In the genomic region with DNA sequence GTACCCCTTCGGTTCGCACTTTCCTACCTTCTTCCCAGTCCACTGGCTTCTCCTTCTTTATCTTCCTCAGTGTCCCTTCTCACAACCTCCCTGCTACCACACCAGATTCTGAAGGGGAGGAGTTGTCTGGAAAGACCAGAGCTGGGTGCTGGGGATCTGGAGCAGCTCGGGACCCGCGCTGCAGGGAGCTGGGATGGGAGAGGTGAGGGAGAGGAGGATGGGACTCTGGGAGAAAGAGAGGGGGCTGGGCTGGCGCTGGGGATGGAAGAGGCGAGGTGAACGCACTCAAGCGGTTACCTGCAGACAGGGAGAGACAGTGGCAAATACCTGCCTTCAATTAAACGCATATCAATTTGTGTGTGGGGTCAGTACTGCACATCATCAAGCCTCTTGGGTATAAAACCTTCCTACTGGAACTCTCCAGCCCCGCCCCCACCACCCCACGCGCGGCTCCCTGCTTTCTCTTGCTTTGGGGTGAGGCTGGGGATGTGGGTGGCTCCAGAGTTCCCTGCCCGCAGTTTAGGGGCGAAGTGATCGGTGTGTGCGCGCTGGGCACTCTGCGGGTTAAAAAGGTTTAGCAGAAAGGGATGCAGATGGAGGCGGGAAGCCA, we compare ENCODE assay signal across 8 cellular contexts. TPM values are rescaled to one million over a fixed set of nuclear protein-coding genes. Genes with fewer than 3 reads are reported as not detected.
DNase-seq lines count a peak whose midpoint lies in the region; ATAC-seq lines count a peak whose summit lies in the region.

No MANE protein-coding gene starts in this region.

- peak overlapping the region; percentile 81 for H3K4me3 Mint-ChIP-seq in activated naive CD4-positive, alpha-beta T cell treated with anti-CD3 and anti-CD28 coated beads for 36 hours

- H3K4me3 ChIP-seq in iPS-20b (ENCODE audit: low read length) (peak overlapping the region; percentile 98), stomach smooth muscle (ENCODE audit: low read length in 2 of 2) (peak overlapping the region; percentile 96 to 98)

- DNase-seq in NCI-H526 (lab: John Stamatoyannopoulos, UW): peak; percentile 32 to 59
- no peak for DNase-seq in NCI-H526 treated with DMSO at 0.1 percent for 48 hours (lab: John Stamatoyannopoulos, UW)
- DNase-seq in activated naive CD4-positive, alpha-beta T cell treated with anti-CD3 and anti-CD28 coated beads for 36 hours: peak; percentile 21
- no peak for DNase-seq in sciatic nerve (ENCODE audit: low spot score)
- DNase-seq in cerebellar cortex (ENCODE audit: low spot score): no peak
- DNase-seq in NCI-H226: no peak

- H3K4me1 Mint-ChIP-seq in activated naive CD4-positive, alpha-beta T cell treated with anti-CD3 and anti-CD28 coated beads for 36 hours (ENCODE audit: low read depth): peaks cover 45% of the 10 kb centered on the region

- H3K9me3 Mint-ChIP-seq in activated naive CD4-positive, alpha-beta T cell treated with anti-CD3 and anti-CD28 coated beads for 36 hours: no peaks in the 10 kb centered on the region

- peaks cover 19% of the 10 kb centered on the region for H3K27me3 Mint-ChIP-seq in activated naive CD4-positive, alpha-beta T cell treated with anti-CD3 and anti-CD28 coated beads for 36 hours (ENCODE audit: low read depth)

- H3K36me3 Mint-ChIP-seq in activated naive CD4-positive, alpha-beta T cell treated with anti-CD3 and anti-CD28 coated beads for 36 hours (ENCODE audit: low read depth): peaks cover 7% of the 10 kb centered on the region

- H3K27me3 ChIP-seq in iPS-20b (ENCODE audit: insufficient read depth, low read length) (peaks cover 35% of the 10 kb centered on the region), stomach smooth muscle (ENCODE audit: control insufficient read depth in 1 of 2, insufficient read depth in 2 of 2, low read length in 2 of 2) (no peaks in the 10 kb centered on the region)

- CTCF ChIA-PET in activated naive CD4-positive, alpha-beta T cell treated with anti-CD3 and anti-CD28 coated beads for 36 hours (lab: Charles Lee): no interaction called here

- ATAC-seq in sciatic nerve: no peak

- intact Hi-C loops in activated naive CD4-positive, alpha-beta T cell treated with anti-CD3 and anti-CD28 coated beads for 36 hours (cut with micrococcal nuclease): loop anchor here (1.0 kb wide), 1 partner anchor 8 kb away; no protein-coding TSS in a partner anchor
- intact Hi-C loops in sciatic nerve (cut with DNase I): no loop called here

- H3K9ac ChIP-seq in iPS-20b (ENCODE audit: low read depth, low read length) (peak overlapping the region; percentile 88; the same call in 1 of the 2 replicates), stomach smooth muscle (ENCODE audit: low read length in 2 of 2) (peak overlapping the region; percentile 62 to 68)

- H3K36me3 ChIP-seq in iPS-20b (ENCODE audit: insufficient read depth, low read depth, low read length): no peaks in the 10 kb centered on the region
- H3K36me3 ChIP-seq in stomach smooth muscle (ENCODE audit: control insufficient read depth in 2 of 2, insufficient read depth in 2 of 2, low read length in 2 of 2): no peaks in the 10 kb centered on the region

- H3K9me3 ChIP-seq in iPS-20b (ENCODE audit: insufficient read depth, low read depth, low read length): no peaks in the 10 kb centered on the region
- H3K9me3 ChIP-seq in stomach smooth muscle (ENCODE audit: control insufficient read depth in 2 of 2, low read length in 2 of 2): no peaks in the 10 kb centered on the region

- H3K27ac Mint-ChIP-seq in activated naive CD4-positive, alpha-beta T cell treated with anti-CD3 and anti-CD28 coated beads for 36 hours: peak overlapping the region; percentile 63

- H3K27ac ChIP-seq in iPS-20b (ENCODE audit: low read length) (no peak overlapping the region), stomach smooth muscle (ENCODE audit: low read length) (no peak overlapping the region)

- H3K4me1 ChIP-seq in iPS-20b (ENCODE audit: insufficient read depth, low read length) (peaks cover 21% of the 10 kb centered on the region), stomach smooth muscle (ENCODE audit: control insufficient read depth, insufficient read depth, low read length) (peaks cover 13% of the 10 kb centered on the region)

RNA-seq across cellular contexts. Expression of a gene that starts 1.1 kb away (rescaled TPM):
- total RNA-seq in activated naive CD4-positive, alpha-beta T cell treated with anti-CD3 and anti-CD28 coated beads for 36 hours: 10 to 100 TPM; 31.2 to 37.6 TPM
- total RNA-seq in sciatic nerve: 188 TPM

Comparison
In these comparisons a context has a peak if more than half of its experiments do, and no peak if none do; other contexts are left out.
1. DNase-seq: peak in NCI-H526 (2 of 2) and activated naive CD4-positive, alpha-beta T cell treated with anti-CD3 and anti-CD28 coated beads for 36 hours (single experiment); none in NCI-H526 treated with DMSO at 0.1 percent for 48 hours (single experiment), sciatic nerve (single experiment), cerebellar cortex (single experiment) and NCI-H226 (single experiment).